ENCODE assay signal across 1 cellular context in the genomic region with DNA sequence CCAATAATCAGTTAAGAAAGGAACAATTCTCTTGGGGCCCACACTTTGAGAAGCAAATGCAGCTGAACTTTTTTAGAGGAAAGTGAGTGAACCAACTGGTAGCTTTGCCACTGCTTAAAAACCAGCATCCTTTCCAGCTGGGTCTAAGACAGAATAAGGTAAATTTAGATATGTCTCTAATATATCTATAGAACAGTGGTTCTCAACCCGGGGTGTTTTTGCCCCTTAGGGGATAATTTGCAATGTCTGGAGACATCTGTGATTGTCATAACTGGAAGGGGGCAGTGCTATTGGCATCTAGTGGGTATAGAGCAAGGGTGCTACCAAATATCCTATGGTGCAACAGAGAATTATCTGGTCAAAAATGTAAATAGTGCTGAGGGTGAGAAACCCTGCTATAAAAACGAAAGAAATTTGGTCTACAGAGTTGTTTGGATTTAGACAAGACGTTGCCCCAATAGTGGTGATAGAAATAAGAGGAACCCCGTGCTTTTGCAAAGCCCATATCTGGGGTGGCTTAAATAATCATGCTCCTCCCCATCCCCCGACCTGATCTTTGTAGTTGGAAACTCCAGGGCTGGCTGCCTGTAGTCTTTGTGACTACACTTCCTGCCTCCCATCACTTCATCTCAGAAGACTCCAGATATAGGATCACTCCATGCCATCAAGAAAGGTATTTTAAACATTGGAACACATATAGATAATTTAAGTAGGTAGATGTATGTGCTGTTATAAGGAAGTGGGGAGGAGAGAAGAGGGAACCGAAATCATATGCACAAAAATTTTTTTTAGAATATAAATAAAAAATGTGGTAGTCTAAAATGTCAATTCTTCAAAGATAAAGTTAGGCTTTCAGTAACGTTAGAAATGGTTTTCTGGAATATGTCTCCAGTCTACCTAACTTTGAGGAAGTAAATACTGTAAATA.
TF ChIP-seq lines count a peak whose summit lies in the region.

TLR7 (plus strand) TSS at position 622 of the 927 bp plus-strand sequence. CDS start 507 bp downstream, outside the sequence.

TF ChIP-seq in GM23338, 12 proteins besides CTCF, POLR2A, EP300 and RAD21 (continued from another document):
- TF ChIP-seq JUNB (IDR thresholded peaks at IDR 0.05; ENCODE audit: unreplicated experiment) (no peak), CREB1 (CRISPR knock-in tag; IDR thresholded peaks at IDR 0.05; ENCODE audit: low read depth) (no peak), STAT1 (IDR thresholded peaks at IDR 0.05; ENCODE audit: unreplicated experiment) (no peak), EZH2phosphoT487 (IDR thresholded peaks at IDR 0.05; ENCODE audit: unreplicated experiment) (no peak), NANOG (IDR thresholded peaks at IDR 0.05; ENCODE audit: borderline replicate concordance) (no peak), EZH2 (IDR thresholded peaks at IDR 0.05; ENCODE audit: low read depth, unreplicated experiment) (no peak), ZNF331 (CRISPR knock-in tag; IDR thresholded peaks at IDR 0.05; ENCODE audit: low read depth) (no peak), ZNF462 (CRISPR knock-in tag; IDR thresholded peaks at IDR 0.05) (no peak), ZNF114 (CRISPR knock-in tag; IDR thresholded peaks at IDR 0.05) (no peak)
- TF ChIP-seq, protein P1, sequence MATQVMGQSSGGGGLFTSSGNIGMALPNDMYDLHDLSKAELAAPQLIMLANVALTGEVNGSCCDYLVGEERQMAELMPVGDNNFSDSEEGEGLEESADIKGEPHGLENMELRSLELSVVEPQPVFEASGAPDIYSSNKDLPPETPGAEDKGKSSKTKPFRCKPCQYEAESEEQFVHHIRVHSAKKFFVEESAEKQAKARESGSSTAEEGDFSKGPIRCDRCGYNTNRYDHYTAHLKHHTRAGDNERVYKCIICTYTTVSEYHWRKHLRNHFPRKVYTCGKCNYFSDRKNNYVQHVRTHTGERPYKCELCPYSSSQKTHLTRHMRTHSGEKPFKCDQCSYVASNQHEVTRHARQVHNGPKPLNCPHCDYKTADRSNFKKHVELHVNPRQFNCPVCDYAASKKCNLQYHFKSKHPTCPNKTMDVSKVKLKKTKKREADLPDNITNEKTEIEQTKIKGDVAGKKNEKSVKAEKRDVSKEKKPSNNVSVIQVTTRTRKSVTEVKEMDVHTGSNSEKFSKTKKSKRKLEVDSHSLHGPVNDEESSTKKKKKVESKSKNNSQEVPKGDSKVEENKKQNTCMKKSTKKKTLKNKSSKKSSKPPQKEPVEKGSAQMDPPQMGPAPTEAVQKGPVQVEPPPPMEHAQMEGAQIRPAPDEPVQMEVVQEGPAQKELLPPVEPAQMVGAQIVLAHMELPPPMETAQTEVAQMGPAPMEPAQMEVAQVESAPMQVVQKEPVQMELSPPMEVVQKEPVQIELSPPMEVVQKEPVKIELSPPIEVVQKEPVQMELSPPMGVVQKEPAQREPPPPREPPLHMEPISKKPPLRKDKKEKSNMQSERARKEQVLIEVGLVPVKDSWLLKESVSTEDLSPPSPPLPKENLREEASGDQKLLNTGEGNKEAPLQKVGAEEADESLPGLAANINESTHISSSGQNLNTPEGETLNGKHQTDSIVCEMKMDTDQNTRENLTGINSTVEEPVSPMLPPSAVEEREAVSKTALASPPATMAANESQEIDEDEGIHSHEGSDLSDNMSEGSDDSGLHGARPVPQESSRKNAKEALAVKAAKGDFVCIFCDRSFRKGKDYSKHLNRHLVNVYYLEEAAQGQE (IDR thresholded peaks at IDR 0.05; ENCODE audit: unreplicated experiment) = no peak
